Comparison of ENCODE assay signal across 1 cellular context in the genomic region with DNA sequence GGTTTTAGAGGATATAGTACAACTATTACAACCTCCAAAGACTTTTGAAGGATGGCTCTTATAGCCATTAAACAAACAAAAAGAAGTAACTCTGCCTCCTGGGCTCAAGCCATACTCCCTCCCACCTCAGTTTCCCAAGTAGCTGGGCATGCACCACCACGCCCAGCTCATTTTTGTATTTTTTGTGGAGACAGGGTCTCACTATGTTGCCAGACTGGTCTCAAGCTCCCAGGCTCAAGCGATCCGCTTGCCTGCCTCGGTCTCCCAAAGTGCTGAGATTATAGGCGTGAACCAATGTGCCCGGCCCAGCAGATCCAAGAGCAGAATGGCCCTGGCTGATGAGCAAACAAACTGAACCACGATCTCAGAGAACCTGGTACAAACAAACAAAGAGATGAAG.
TF ChIP-seq lines count a peak whose summit lies in the region.

No MANE protein-coding gene starts in this region.

TF ChIP-seq in HepG2, 621 proteins besides CTCF, POLR2A, EP300 and RAD21:
- TF ChIP-seq RBM22 (optimal IDR thresholded peaks at IDR 0.05; ENCODE audit: low read length) (peak; percentile 31), BRD4 (CRISPR knock-in tag; IDR thresholded peaks at IDR 0.05) (no peak), ZNF670 (CRISPR knock-in tag; IDR thresholded peaks at IDR 0.05; ENCODE audit: borderline replicate concordance) (no peak), SUZ12 (IDR thresholded peaks at IDR 0.05; ENCODE audit: low read depth, low read length) (no peak)
- TF ChIP-seq, protein P1, sequence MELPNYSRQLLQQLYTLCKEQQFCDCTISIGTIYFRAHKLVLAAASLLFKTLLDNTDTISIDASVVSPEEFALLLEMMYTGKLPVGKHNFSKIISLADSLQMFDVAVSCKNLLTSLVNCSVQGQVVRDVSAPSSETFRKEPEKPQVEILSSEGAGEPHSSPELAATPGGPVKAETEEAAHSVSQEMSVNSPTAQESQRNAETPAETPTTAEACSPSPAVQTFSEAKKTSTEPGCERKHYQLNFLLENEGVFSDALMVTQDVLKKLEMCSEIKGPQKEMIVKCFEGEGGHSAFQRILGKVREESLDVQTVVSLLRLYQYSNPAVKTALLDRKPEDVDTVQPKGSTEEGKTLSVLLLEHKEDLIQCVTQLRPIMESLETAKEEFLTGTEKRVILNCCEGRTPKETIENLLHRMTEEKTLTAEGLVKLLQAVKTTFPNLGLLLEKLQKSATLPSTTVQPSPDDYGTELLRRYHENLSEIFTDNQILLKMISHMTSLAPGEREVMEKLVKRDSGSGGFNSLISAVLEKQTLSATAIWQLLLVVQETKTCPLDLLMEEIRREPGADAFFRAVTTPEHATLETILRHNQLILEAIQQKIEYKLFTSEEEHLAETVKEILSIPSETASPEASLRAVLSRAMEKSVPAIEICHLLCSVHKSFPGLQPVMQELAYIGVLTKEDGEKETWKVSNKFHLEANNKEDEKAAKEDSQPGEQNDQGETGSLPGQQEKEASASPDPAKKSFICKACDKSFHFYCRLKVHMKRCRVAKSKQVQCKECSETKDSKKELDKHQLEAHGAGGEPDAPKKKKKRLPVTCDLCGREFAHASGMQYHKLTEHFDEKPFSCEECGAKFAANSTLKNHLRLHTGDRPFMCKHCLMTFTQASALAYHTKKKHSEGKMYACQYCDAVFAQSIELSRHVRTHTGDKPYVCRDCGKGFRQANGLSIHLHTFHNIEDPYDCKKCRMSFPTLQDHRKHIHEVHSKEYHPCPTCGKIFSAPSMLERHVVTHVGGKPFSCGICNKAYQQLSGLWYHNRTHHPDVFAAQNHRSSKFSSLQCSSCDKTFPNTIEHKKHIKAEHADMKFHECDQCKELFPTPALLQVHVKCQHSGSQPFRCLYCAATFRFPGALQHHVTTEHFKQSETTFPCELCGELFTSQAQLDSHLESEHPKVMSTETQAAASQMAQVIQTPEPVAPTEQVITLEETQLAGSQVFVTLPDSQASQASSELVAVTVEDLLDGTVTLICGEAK (IDR thresholded peaks at IDR 0.05) = no peak
- TF ChIP-seq, protein P1 (CRISPR knock-in tag; IDR thresholded peaks at IDR 0.05) = no peak
